In genomic region chr11:68842427-68843051, GRCh38 we compare ENCODE assay signal across 8 cellular contexts. TPM values are rescaled to one million over a fixed set of nuclear protein-coding genes. Genes with fewer than 3 reads are reported as not detected.
DNase-seq lines count a peak whose midpoint lies in the region; ATAC-seq and TF ChIP-seq lines count a peak whose summit lies in the region.

No MANE protein-coding gene starts in this region.

- H3K27ac ChIP-seq in Peyer's patch: peak overlapping the region; percentile 92 to 99 (median 96)
- no peak overlapping the region for H3K27ac ChIP-seq in endodermal cell (ENCODE audit: low read depth, low read length)
- H3K27ac ChIP-seq in psoas muscle: no peak overlapping the region

- WGBS in endodermal cell (ENCODE audit: insufficient coverage in 1 of 2, insufficient read length in 1 of 2), 2 experiments: 49 to 58% methylated on average over 13 to 25 of the region's 25 CpGs
- 43 to 53% (median 49%) methylated on average over 25 of the region's 25 CpGs for WGBS in psoas muscle, 3 donors

- H3K9me3 Mint-ChIP-seq in endodermal cell: no peaks in the 10 kb centered on the region

- H3K27me3 ChIP-seq in Peyer's patch: no peaks in the 10 kb centered on the region
- H3K27me3 ChIP-seq in endodermal cell (ENCODE audit: control insufficient read depth, insufficient read depth, low read length, poor library complexity, severe bottlenecking): peaks cover 68% of the 10 kb centered on the region
- H3K27me3 ChIP-seq in psoas muscle (ENCODE audit: insufficient read depth in 3 of 3, low read length in 2 of 3): no peaks in the 10 kb centered on the region

- peak overlapping the region; percentile 56 for H3K4me3 Mint-ChIP-seq in endodermal cell

- peaks cover 10% of the 10 kb centered on the region for H3K4me1 ChIP-seq in ES-I3 (ENCODE audit: insufficient read depth, low read length)
- peaks cover 0 to 49% (median 17%) of the 10 kb centered on the region in 4 donors for H3K4me1 ChIP-seq in Peyer's patch
- no peaks in the 10 kb centered on the region for H3K4me1 ChIP-seq in endodermal cell (ENCODE audit: control insufficient read depth, insufficient read depth, low read length)
- peaks cover 29% of the 10 kb centered on the region for H3K4me1 ChIP-seq in psoas muscle

- H3K4me1 Mint-ChIP-seq in endodermal cell: peaks cover 16% of the 10 kb centered on the region

- peaks cover 55% of the 10 kb centered on the region for H3K27me3 Mint-ChIP-seq in endodermal cell (ENCODE audit: insufficient read depth)

- H3K36me3 Mint-ChIP-seq in endodermal cell (ENCODE audit: low read depth): no peaks in the 10 kb centered on the region

- no peak for TF ChIP-seq POLR2A in Peyer's patch (IDR thresholded peaks at IDR 0.05)

- peak overlapping the region; percentile 58 to 97 (median 89) for H3K4me3 ChIP-seq in Peyer's patch
- peak overlapping the region; percentile 68 for H3K4me3 ChIP-seq in endodermal cell (ENCODE audit: low read length)
- peak overlapping the region; percentile 80 for H3K4me3 ChIP-seq in psoas muscle

- intact Hi-C loops in psoas muscle (cut with DNase I): loop anchor here in 1 of 2 donors (10.0 kb wide), 1 partner anchor 202 kb away; the partner anchor contains the start of gene TPCN2

- no peak for DNase-seq in Peyer's patch
- no peak for DNase-seq in endodermal cell
- no peak for DNase-seq in psoas muscle
- no peak for DNase-seq in hippocampal formation (lab: John Stamatoyannopoulos, UW)

- TF ChIP-seq CTCF in Peyer's patch (IDR thresholded peaks at IDR 0.05) (no peak), endodermal cell (conservative IDR thresholded peaks at IDR 0.05) (no peak), psoas muscle (IDR thresholded peaks at IDR 0.05) (no peak)

- H3K9me3 ChIP-seq in ES-I3 (ENCODE audit: control insufficient read depth, insufficient read depth, low read length): no peaks in the 10 kb centered on the region
- H3K9me3 ChIP-seq in Peyer's patch: no peaks in the 10 kb centered on the region
- H3K9me3 ChIP-seq in endodermal cell (ENCODE audit: control insufficient read depth, low read length): no peaks in the 10 kb centered on the region
- H3K9me3 ChIP-seq in psoas muscle: no peaks in the 10 kb centered on the region

- ATAC-seq in psoas muscle (no peak), GM21528 (IDR thresholded peaks at IDR 0.05; ENCODE audit: low FRiP score, unreplicated experiment) (no peak), GM21515 (IDR thresholded peaks at IDR 0.05; ENCODE audit: unreplicated experiment) (no peak), GM21786 (IDR thresholded peaks at IDR 0.05; ENCODE audit: unreplicated experiment) (no peak)

- H3K9ac ChIP-seq in ES-I3 (ENCODE audit: low read depth, low read length): peak overlapping the region; percentile 68; the same call in 1 of the 2 replicates
- H3K9ac ChIP-seq in endodermal cell (ENCODE audit: extremely low read depth, low read length, poor library complexity, severe bottlenecking): no peak overlapping the region

- H3K36me3 ChIP-seq in ES-I3 (ENCODE audit: insufficient read depth, low read length): no peaks in the 10 kb centered on the region
- H3K36me3 ChIP-seq in Peyer's patch: no peaks in the 10 kb centered on the region
- no peaks in the 10 kb centered on the region for H3K36me3 ChIP-seq in endodermal cell (ENCODE audit: control insufficient read depth, insufficient read depth, low read length)
- no peaks in the 10 kb centered on the region for H3K36me3 ChIP-seq in psoas muscle (ENCODE audit: insufficient read depth in 1 of 2, low read depth in 1 of 2)

- H3K27ac Mint-ChIP-seq in endodermal cell: no peak overlapping the region

RNA-seq across cellular contexts. Expression of gene CPT1A, which starts 0.8 kb away (rescaled TPM):
- 100 to 1,000 TPM in 3 of 4 donors, 10 to 100 TPM in 1; 80.6 to 372 (median 118) TPM for total RNA-seq in Peyer's patch
- 1 to 10 TPM; 3.3 to 7.3 TPM for total RNA-seq in endodermal cell
- polyA plus RNA-seq in endodermal cell (2013, experiment 1 of 2): 2.7 TPM
- polyA plus RNA-seq in endodermal cell (2013, experiment 2 of 2): 1.8 TPM
- 10 to 100 TPM in 3 of 4 donors, 1 to 10 TPM in 1; 9.7 to 29.2 (median 15.0) TPM for total RNA-seq in psoas muscle
- 10 to 100 TPM in 2 of 3 donors, 1 to 10 TPM in 1; 8.6 to 12.9 (median 11.5) TPM for polyA plus RNA-seq in psoas muscle

Comparison
In these comparisons a context has a peak if more than half of its experiments do, and no peak if none do; other contexts are left out.
1. H3K27ac ChIP-seq: peak in Peyer's patch (4 of 4); none in endodermal cell (single experiment) and psoas muscle (single experiment).
2. Peak in every context shown above with its lines, with median percentiles within 50 percentile points of each other: H3K4me3 ChIP-seq.